20 cellular contexts compared by ENCODE assay signal in the genomic region with DNA sequence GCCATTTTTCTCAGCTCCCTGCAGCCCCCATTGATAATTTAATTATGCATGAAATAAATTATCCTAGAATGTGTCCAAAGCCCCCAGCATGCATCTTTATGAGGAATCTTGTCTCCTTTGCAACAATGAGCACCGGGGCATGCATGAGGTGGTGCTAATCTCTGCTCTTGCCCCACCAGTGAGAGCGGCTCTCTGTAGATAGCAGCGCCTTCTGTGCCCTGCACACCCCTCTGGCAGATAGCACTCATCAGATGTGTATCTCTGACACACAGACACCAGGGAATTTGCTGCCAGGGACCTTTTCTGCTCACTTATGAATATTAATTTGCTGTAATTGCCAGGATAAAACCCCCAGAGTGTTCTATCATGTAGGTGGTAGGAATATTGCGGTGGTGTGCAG.
A peak's percentile ranks its signal among the peaks of the same experiment; 100 is the strongest.
DNase-seq lines count a peak whose midpoint lies in the region; ATAC-seq and TF ChIP-seq lines count a peak whose summit lies in the region.
"Had no signal": no experiment of that assay in that cellular context is flagged by ENCODE, and none has a peak within 500 bp of the region (broad histone marks: within the 10 kb centered on the region; RNA-seq: fewer than 3 reads in every experiment).

No MANE protein-coding gene starts in this region.

- H4K5ac ChIP-seq in H9 (ENCODE audit: insufficient read length, low read depth, low read length) = no peak overlapping the region

- no peak overlapping the region for H2BK12ac ChIP-seq in H9 (ENCODE audit: insufficient read length, low read depth, low read length)

- H4K20me1 ChIP-seq in H9 (ENCODE audit: control insufficient read depth, insufficient read depth, insufficient read length) (no peaks in the 10 kb centered on the region), neural cell (ENCODE audit: insufficient read depth) (no peaks in the 10 kb centered on the region)
- H4K20me1 ChIP-seq: BLaER1 had no signal

- peak overlapping the region; percentile 3 for H3K4me3 ChIP-seq in neural cell (ENCODE audit: low read length)
- H3K4me3 ChIP-seq: BLaER1, GM12878, GM23248 had no signal

- H3T11ph ChIP-seq in H9 (ENCODE audit: low read length) = no peak overlapping the region

- H3K4ac ChIP-seq in H9 (ENCODE audit: low read depth, low read length) = no peak overlapping the region

- H3K56ac ChIP-seq in H9 (ENCODE audit: insufficient read length, low read depth, low read length) = no peak overlapping the region

- TF ChIP-seq RAD21 in neural cell (conservative IDR thresholded peaks at IDR 0.05) = no peak

- POLR2A ChIA-PET in activated CD4-positive, alpha-beta memory T cell treated with anti-CD3 and anti-CD28 coated beads, Interleukin-2, amount 10 ng/mL, durations not matched to agents 7 days and 5 days (lab: Charles Lee) = no interaction called here

- H3K9me3 ChIP-seq in H9 (ENCODE audit: control insufficient read depth, low read depth, low read length) (no peaks in the 10 kb centered on the region), neural cell (ENCODE audit: low read length) (no peaks in the 10 kb centered on the region)
- H3K9me3 ChIP-seq: BLaER1, Caco-2 had no signal

- no peak overlapping the region for H3K4me3 Mint-ChIP-seq in H9
- no peak overlapping the region for H3K4me3 Mint-ChIP-seq in activated CD4-positive, alpha-beta memory T cell treated with anti-CD3 and anti-CD28 coated beads, Interleukin-2, amount 10 ng/mL, durations not matched to agents 7 days and 5 days
- H3K4me3 Mint-ChIP-seq: B cell; CD4-positive, CD25-positive, alpha-beta regulatory T cell; CD8-positive, alpha-beta T cell had no signal

- CTCF ChIA-PET in activated CD4-positive, alpha-beta memory T cell treated with anti-CD3 and anti-CD28 coated beads, Interleukin-2, amount 10 ng/mL, durations not matched to agents 7 days and 5 days (lab: Charles Lee) = no interaction called here

- peaks cover 0 to 2% of the 10 kb centered on the region in 2 experiments; a peak in 2 of 4 replicates for H3K4me1 Mint-ChIP-seq in H9
- no peaks in the 10 kb centered on the region for H3K4me1 Mint-ChIP-seq in activated CD4-positive, alpha-beta memory T cell treated with anti-CD3 and anti-CD28 coated beads, Interleukin-2, amount 10 ng/mL, durations not matched to agents 7 days and 5 days
- H3K4me1 Mint-ChIP-seq: B cell; CD4-positive, CD25-positive, alpha-beta regulatory T cell had no signal

- no peak overlapping the region for H3K18ac ChIP-seq in H9 (ENCODE audit: insufficient read length, low read depth, low read length)

- H2BK5ac ChIP-seq in H9 (ENCODE audit: insufficient read length, low read length) = no peak overlapping the region

- DNase-seq in H9 = no peak
- no peak for DNase-seq in DMS 273 (lab: John Stamatoyannopoulos, UW; ENCODE audit: unreplicated experiment)
- no peak for DNase-seq in activated CD4-positive, alpha-beta memory T cell treated with anti-CD3 and anti-CD28 coated beads, Interleukin-2, amount 10 ng/mL, durations not matched to agents 7 days and 5 days
- no peak for DNase-seq in left colon
- DNase-seq: Caco-2; CD4-positive, CD25-positive, alpha-beta regulatory T cell; CD8-positive, alpha-beta T cell; DMS 273 treated with DMSO at 0.1 percent for 48 hours; DMS79; EL; GDM1; GM23248; H7 had no signal

- H4K91ac ChIP-seq in H9 (ENCODE audit: insufficient read length, low read depth, low read length) = no peak overlapping the region

- H3K27ac ChIP-seq in H9 (ENCODE audit: insufficient read length, low read depth, low read length) (no peak overlapping the region), neural cell (ENCODE audit: low read length) (peak overlapping the region; percentile 59)
- H3K27ac ChIP-seq: BLaER1, C4-2B, GM23248 had no signal

- H3K4me2 ChIP-seq in H9 (ENCODE audit: insufficient read depth, insufficient read length, low read length) (no peak overlapping the region), neural cell (ENCODE audit: low read length) (no peak overlapping the region)
- H3K4me2 ChIP-seq: BLaER1 had no signal

- no peaks in the 10 kb centered on the region; the same call in 1 of the 2 replicates for H3K27me3 Mint-ChIP-seq in H9 (ENCODE audit: low read depth)
- no peaks in the 10 kb centered on the region for H3K27me3 Mint-ChIP-seq in activated CD4-positive, alpha-beta memory T cell treated with anti-CD3 and anti-CD28 coated beads, Interleukin-2, amount 10 ng/mL, durations not matched to agents 7 days and 5 days
- H3K27me3 Mint-ChIP-seq: B cell; CD4-positive, CD25-positive, alpha-beta regulatory T cell had no signal

- H3K23me2 ChIP-seq in H9 (ENCODE audit: insufficient read length, low read depth, low read length, poor library complexity, severe bottlenecking) = no peaks in the 10 kb centered on the region

- no peaks in the 10 kb centered on the region for H3K79me2 ChIP-seq in H9 (ENCODE audit: insufficient read depth, low read length)
- H3K79me2 ChIP-seq in neural cell (replicated peaks; ENCODE audit: insufficient read depth, low read length) = no peaks in the 10 kb centered on the region

- H2AK5ac ChIP-seq in H9 (ENCODE audit: insufficient read length, low read length) = no peak overlapping the region

- TF ChIP-seq CTCF in H9 (conservative IDR thresholded peaks at IDR 0.05) (no peak), neural cell (IDR thresholded peaks at IDR 0.05; ENCODE audit: poor library complexity, severe bottlenecking) (no peak)

- no peaks in the 10 kb centered on the region for H3K36me3 ChIP-seq in neural cell (ENCODE audit: insufficient read depth, low read length)

- no peaks in the 10 kb centered on the region for H3K4me1 ChIP-seq in H9 (ENCODE audit: insufficient read depth, low read length)
- H3K4me1 ChIP-seq: BLaER1, Caco-2 had no signal

- no peak overlapping the region for H2BK120ac ChIP-seq in H9 (ENCODE audit: low read depth, low read length, poor library complexity, severe bottlenecking)

- TF ChIP-seq EP300 in neural cell (conservative IDR thresholded peaks at IDR 0.05; ENCODE audit: poor library complexity, severe bottlenecking) = no peak

- ATAC-seq in SK-N-SH treated with all-trans-retinoic acid at 6 μM for 48 hours (no peak; the same call in 2 of the 3 replicates), left colon (no peak)
- ATAC-seq: CD8-positive, alpha-beta T cell; GM12878; HCT116 had no signal

- no peaks in the 10 kb centered on the region for H3F3A ChIP-seq in neural cell (ENCODE audit: insufficient read depth, low read length, poor library complexity, severe bottlenecking)

- H3K27me3 ChIP-seq in H9 (ENCODE audit: insufficient read depth, low read length) = no peaks in the 10 kb centered on the region
- no peaks in the 10 kb centered on the region for H3K27me3 ChIP-seq in neural cell (ENCODE audit: insufficient read depth, low read depth, low read length)
- H3K27me3 ChIP-seq: BLaER1 had no signal

- peak overlapping the region in 2 of 3 experiments; percentile 52 to 83; a peak in 2 of 7 replicates for H3K27ac Mint-ChIP-seq in H9
- H3K27ac Mint-ChIP-seq in activated CD4-positive, alpha-beta memory T cell treated with anti-CD3 and anti-CD28 coated beads, Interleukin-2, amount 10 ng/mL, durations not matched to agents 7 days and 5 days = no peak overlapping the region
- H3K27ac Mint-ChIP-seq: B cell; CD4-positive, CD25-positive, alpha-beta regulatory T cell; CD8-positive, alpha-beta T cell had no signal

- no peak overlapping the region for H2BK15ac ChIP-seq in H9 (ENCODE audit: low read depth, low read length)

- H2BK20ac ChIP-seq in H9 (ENCODE audit: low read depth, low read length, poor library complexity, severe bottlenecking) = no peak overlapping the region

- no peak overlapping the region for H3K9ac ChIP-seq in H9 (ENCODE audit: extremely low read depth, insufficient read length, low read length)
- peak overlapping the region; percentile 19 for H3K9ac ChIP-seq in neural cell (ENCODE audit: low read length)
- H3K9ac ChIP-seq: BLaER1, GM23248 had no signal

- no peak overlapping the region for H4K8ac ChIP-seq in H9 (replicated peaks; ENCODE audit: insufficient read length, low read depth, low read length)

- H2AFZ ChIP-seq in H9 (ENCODE audit: low read length) (no peak overlapping the region), neural cell (ENCODE audit: low read depth, low read length) (no peak overlapping the region)
- H2AFZ ChIP-seq: GM23248 had no signal

- peaks cover 3 to 19% (median 6%) of the 10 kb centered on the region in 3 experiments for H3K36me3 Mint-ChIP-seq in H9 (ENCODE audit: insufficient read depth in 1 of 3, low read depth in 3 of 3)
- H3K36me3 Mint-ChIP-seq in activated CD4-positive, alpha-beta memory T cell treated with anti-CD3 and anti-CD28 coated beads, Interleukin-2, amount 10 ng/mL, durations not matched to agents 7 days and 5 days (ENCODE audit: low read depth) = no peaks in the 10 kb centered on the region
- H3K36me3 Mint-ChIP-seq: CD4-positive, CD25-positive, alpha-beta regulatory T cell had no signal

- H3K9me2 ChIP-seq in neural cell (ENCODE audit: insufficient read depth, low read length) = no peaks in the 10 kb centered on the region

- H3K79me1 ChIP-seq in H9 (ENCODE audit: insufficient read depth, low read depth, low read length, poor library complexity, severe bottlenecking) = no peaks in the 10 kb centered on the region

- intact Hi-C loops in left colon (cut with DNase I, micrococcal nuclease) = no loop called here

- no peak overlapping the region for H3K23ac ChIP-seq in H9 (ENCODE audit: insufficient read length, low read depth, low read length)

- WGBS in H9 (ENCODE audit: extremely low coverage, insufficient read length, low lambda C conversion rate) = no CpG with 5 or more reads among the region's 4 CpGs

- H3K14ac ChIP-seq in H9 (ENCODE audit: insufficient read depth, low read length) = no peak overlapping the region

- H3K9me3 Mint-ChIP-seq in H9 = peaks cover 7 to 11% of the 10 kb centered on the region in 2 experiments
- H3K9me3 Mint-ChIP-seq in activated CD4-positive, alpha-beta memory T cell treated with anti-CD3 and anti-CD28 coated beads, Interleukin-2, amount 10 ng/mL, durations not matched to agents 7 days and 5 days = peaks cover 3% of the 10 kb centered on the region

TF ChIP-seq in SK-N-SH treated with all-trans-retinoic acid at 6 μM for 48 hours, 23 proteins besides CTCF, POLR2A, EP300 and RAD21:
- TF ChIP-seq TCF4 (CRISPR knock-in tag; IDR thresholded peaks at IDR 0.05; ENCODE audit: borderline replicate concordance) = peak; percentile 29; the same call in 1 of the 2 replicates
- no peak for TF ChIP-seq ISL1 (CRISPR knock-in tag; IDR thresholded peaks at IDR 0.05)
TF ChIP-seq in SK-N-SH treated with all-trans-retinoic acid at 6 μM for 48 hours: peak in this region for 1.

TF ChIP-seq in neural cell, 6 proteins besides CTCF, POLR2A, EP300 and RAD21 (continues in another document):
- TF ChIP-seq MXI1 (conservative IDR thresholded peaks at IDR 0.05; ENCODE audit: poor library complexity, severe bottlenecking) = no peak
